1 cellular context compared by ENCODE assay signal in the genomic region with DNA sequence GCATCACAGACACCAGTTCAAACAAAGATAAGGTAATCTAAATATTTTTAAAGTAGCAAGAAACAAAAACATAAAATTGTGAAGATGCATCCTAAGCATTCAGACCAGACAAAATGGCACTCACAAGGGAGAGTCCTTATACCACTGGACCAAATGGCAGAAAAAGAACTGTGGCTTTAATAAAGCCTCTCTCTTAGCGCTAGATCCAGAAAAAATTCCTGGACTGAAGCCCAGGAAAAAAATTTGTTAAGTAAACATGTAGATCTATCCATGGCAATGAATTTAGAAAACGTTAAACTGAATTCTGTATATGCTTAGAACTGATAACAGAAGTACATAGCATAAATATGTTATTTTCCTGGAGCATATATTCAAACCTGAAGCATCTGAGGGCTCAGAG.
TF ChIP-seq lines count a peak whose summit lies in the region.

No MANE protein-coding gene starts in this region.

TF ChIP-seq in SK-N-SH treated with all-trans-retinoic acid at 6 μM for 48 hours, 23 proteins besides CTCF, POLR2A, EP300 and RAD21 (continued from another document):
- TF ChIP-seq, protein P1, sequence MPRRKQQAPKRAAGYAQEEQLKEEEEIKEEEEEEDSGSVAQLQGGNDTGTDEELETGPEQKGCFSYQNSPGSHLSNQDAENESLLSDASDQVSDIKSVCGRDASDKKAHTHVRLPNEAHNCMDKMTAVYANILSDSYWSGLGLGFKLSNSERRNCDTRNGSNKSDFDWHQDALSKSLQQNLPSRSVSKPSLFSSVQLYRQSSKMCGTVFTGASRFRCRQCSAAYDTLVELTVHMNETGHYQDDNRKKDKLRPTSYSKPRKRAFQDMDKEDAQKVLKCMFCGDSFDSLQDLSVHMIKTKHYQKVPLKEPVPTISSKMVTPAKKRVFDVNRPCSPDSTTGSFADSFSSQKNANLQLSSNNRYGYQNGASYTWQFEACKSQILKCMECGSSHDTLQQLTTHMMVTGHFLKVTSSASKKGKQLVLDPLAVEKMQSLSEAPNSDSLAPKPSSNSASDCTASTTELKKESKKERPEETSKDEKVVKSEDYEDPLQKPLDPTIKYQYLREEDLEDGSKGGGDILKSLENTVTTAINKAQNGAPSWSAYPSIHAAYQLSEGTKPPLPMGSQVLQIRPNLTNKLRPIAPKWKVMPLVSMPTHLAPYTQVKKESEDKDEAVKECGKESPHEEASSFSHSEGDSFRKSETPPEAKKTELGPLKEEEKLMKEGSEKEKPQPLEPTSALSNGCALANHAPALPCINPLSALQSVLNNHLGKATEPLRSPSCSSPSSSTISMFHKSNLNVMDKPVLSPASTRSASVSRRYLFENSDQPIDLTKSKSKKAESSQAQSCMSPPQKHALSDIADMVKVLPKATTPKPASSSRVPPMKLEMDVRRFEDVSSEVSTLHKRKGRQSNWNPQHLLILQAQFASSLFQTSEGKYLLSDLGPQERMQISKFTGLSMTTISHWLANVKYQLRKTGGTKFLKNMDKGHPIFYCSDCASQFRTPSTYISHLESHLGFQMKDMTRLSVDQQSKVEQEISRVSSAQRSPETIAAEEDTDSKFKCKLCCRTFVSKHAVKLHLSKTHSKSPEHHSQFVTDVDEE (CRISPR knock-in tag; IDR thresholded peaks at IDR 0.05): no peak
- TF ChIP-seq OSR1 (CRISPR knock-in tag; IDR thresholded peaks at IDR 0.05): no peak
